Comparison of ENCODE assay signal across 25 cellular contexts in the genomic region with DNA sequence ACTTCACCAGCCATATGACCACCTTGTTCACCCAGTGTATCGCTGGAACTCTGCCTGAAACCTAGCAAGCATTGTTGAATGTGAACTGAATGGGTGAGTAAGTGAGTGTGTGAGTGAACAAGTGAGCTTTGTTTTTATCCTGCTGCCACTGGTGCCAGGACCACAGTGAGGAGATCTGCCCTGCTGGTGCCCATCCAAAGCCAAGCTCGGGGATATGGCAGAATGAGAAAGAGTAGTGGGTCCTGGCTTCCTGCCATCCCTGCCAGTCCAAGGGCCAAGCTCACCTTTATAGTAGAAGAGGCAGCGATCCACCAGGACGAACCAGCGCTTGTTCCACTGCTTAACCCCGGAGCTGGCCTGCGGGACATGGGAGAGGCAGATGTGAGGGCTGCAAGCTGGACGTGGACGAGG. TPM values are rescaled to one million over a fixed set of nuclear protein-coding genes. Genes with fewer than 3 reads are reported as not detected.
A peak's percentile ranks its signal among the peaks of the same experiment; 100 is the strongest.
DNase-seq lines count a peak whose midpoint lies in the region; TF ChIP-seq lines count a peak whose summit lies in the region.
"Had no signal": no experiment of that assay in that cellular context is flagged by ENCODE, and none has a peak within 500 bp of the region (broad histone marks: within the 10 kb centered on the region; RNA-seq: fewer than 3 reads in every experiment).

No MANE protein-coding gene starts in this region.

- H3K36me3 ChIP-seq in Caco-2 (ENCODE audit: control insufficient read depth, insufficient read depth, low read length) (peaks cover 7% of the 10 kb centered on the region), colonic mucosa (peaks cover 4% of the 10 kb centered on the region), liver (ENCODE audit: control insufficient read depth in 4 of 4, insufficient read depth in 3 of 4, low read depth in 1 of 4, low read length in 3 of 4) (peaks cover 5 to 24% (median 12%) of the 10 kb centered on the region in 4 donors)

- 50% methylated on average over 9 of the region's 9 CpGs for WGBS in liver

- peak overlapping the region; percentile 72 for H3K27ac Mint-ChIP-seq in Caco-2 (ENCODE audit: unreplicated experiment)
- H3K27ac Mint-ChIP-seq: activated naive CD8-positive, alpha-beta T cell; activated T-helper 1 cell treated with anti-CD3 and anti-CD28 coated beads, Interleukin-12 subunit alpha, Interleukin-12 subunit beta, Interleukin-2, Interleukin-4 antibody, amounts not matched to agents 30 ng/mL and 10 ng/mL and 1 ng/mL, durations not matched to agents 14 hours and 24 hours and 36 hours; CD8-positive, alpha-beta T cell; dendritic cell treated with granulocyte-macrophage colony-stimulating factor and Interleukin-4, amounts not matched to agents 40 ng/mL and 50 ng/mL, for 4 days; T-helper 2 cell treated with Interferon-gamma antibody and Interleukin-4, amounts not matched to agents 5 μg/mL and 100 μg/mL, for 36 hours had no signal

- H3K27me3 Mint-ChIP-seq in Caco-2 (ENCODE audit: insufficient read depth, unreplicated experiment), result no peaks in the 10 kb centered on the region
- H3K27me3 Mint-ChIP-seq: activated naive CD8-positive, alpha-beta T cell; brain; dendritic cell treated with granulocyte-macrophage colony-stimulating factor and Interleukin-4, amounts not matched to agents 40 ng/mL and 50 ng/mL, for 4 days had no signal

- H3K4me1 ChIP-seq in Caco-2 (peaks cover 20% of the 10 kb centered on the region), colonic mucosa (peaks cover 6% of the 10 kb centered on the region), liver (ENCODE audit: control insufficient read depth in 4 of 4, insufficient read depth in 4 of 4, low read length in 3 of 4) (peaks cover 26 to 60% (median 57%) of the 10 kb centered on the region in 4 donors)

- H3K9me3 Mint-ChIP-seq in Caco-2 (ENCODE audit: unreplicated experiment), result no peaks in the 10 kb centered on the region
- H3K9me3 Mint-ChIP-seq: activated T-helper 1 cell treated with anti-CD3 and anti-CD28 coated beads, Interleukin-12 subunit alpha, Interleukin-12 subunit beta, Interleukin-2, Interleukin-4 antibody, amounts not matched to agents 30 ng/mL and 10 ng/mL and 1 ng/mL, durations not matched to agents 14 hours and 24 hours and 36 hours; brain; CD8-positive, alpha-beta T cell; dendritic cell treated with granulocyte-macrophage colony-stimulating factor and Interleukin-4, amounts not matched to agents 40 ng/mL and 50 ng/mL, for 4 days; T-helper 2 cell treated with Interferon-gamma antibody and Interleukin-4, amounts not matched to agents 5 μg/mL and 100 μg/mL, for 36 hours had no signal

- H3K36me3 Mint-ChIP-seq in Caco-2 (ENCODE audit: insufficient read depth, unreplicated experiment), result peaks cover 18% of the 10 kb centered on the region
- H3K36me3 Mint-ChIP-seq: activated naive CD8-positive, alpha-beta T cell; CD8-positive, alpha-beta T cell had no signal

- H3K4me1 Mint-ChIP-seq in Caco-2 (ENCODE audit: low read depth, unreplicated experiment), result peaks cover 14% of the 10 kb centered on the region

- no peak overlapping the region for H3K4me3 ChIP-seq in Caco-2 (ENCODE audit: low read depth, low read length)
- H3K4me3 ChIP-seq in colonic mucosa, result no peak overlapping the region
- no peak overlapping the region for H3K4me3 ChIP-seq in liver (ENCODE audit: low read depth in 1 of 3, low read length in 3 of 3)
- H3K4me3 ChIP-seq: PC-9 had no signal

- CTCF ChIA-PET in Caco-2 (lab: Charles Lee), result no interaction called here

- BruUV-seq in Caco-2 (replicated peaks; lab: Mats Ljungman, UMichigan), result no TSS peak

- H3K27ac ChIP-seq in colonic mucosa (peak overlapping the region; percentile 63), liver (ENCODE audit: low read depth in 1 of 2, low read length in 2 of 2) (peak overlapping the region; percentile 79 to 86)
- H3K27ac ChIP-seq: PC-9 had no signal

- no peak for TF ChIP-seq CTCF in Caco-2 (IDR thresholded peaks at IDR 0.05; ENCODE audit: insufficient read depth in 1 of 2, low read depth in 1 of 2, low read length in 1 of 2, severe bottlenecking in 1 of 2, unreplicated experiment in 1 of 2)
- no peak for TF ChIP-seq CTCF in colonic mucosa (IDR thresholded peaks at IDR 0.05)
- no peak for TF ChIP-seq CTCF in liver (IDR thresholded peaks at IDR 0.05; ENCODE audit: low read depth, low read length, missing input control)

- no peak for TF ChIP-seq RAD21 in liver (IDR thresholded peaks at IDR 0.05)

- H3K27me3 ChIP-seq in Caco-2 (replicated peaks; ENCODE audit: control insufficient read depth, insufficient read depth, low read length), result no peaks in the 10 kb centered on the region
- H3K27me3 ChIP-seq in colonic mucosa, result no peaks in the 10 kb centered on the region
- H3K27me3 ChIP-seq in liver (ENCODE audit: control insufficient read depth in 4 of 4, insufficient read depth in 4 of 4, low read length in 3 of 4), result no peaks in the 10 kb centered on the region

- POLR2A ChIA-PET in Caco-2 (lab: Charles Lee), result no interaction called here

- H3K9me3 ChIP-seq in Caco-2, result no peaks in the 10 kb centered on the region
- no peaks in the 10 kb centered on the region for H3K9me3 ChIP-seq in colonic mucosa
- H3K9me3 ChIP-seq in liver (ENCODE audit: control insufficient read depth in 4 of 4, low read length in 3 of 4), result no peaks in the 10 kb centered on the region

- H3K9ac ChIP-seq in colonic mucosa (ENCODE audit: low read depth in 2 of 2, low read length in 2 of 2) (peak overlapping the region in 1 of 2 donors; percentile 66), liver (ENCODE audit: low read depth in 1 of 2, low read length in 2 of 2) (no peak overlapping the region)

- H3K4me3 Mint-ChIP-seq in Caco-2 (ENCODE audit: unreplicated experiment), result no peak overlapping the region
- H3K4me3 Mint-ChIP-seq: activated naive CD8-positive, alpha-beta T cell; activated T-helper 1 cell treated with anti-CD3 and anti-CD28 coated beads, Interleukin-12 subunit alpha, Interleukin-12 subunit beta, Interleukin-2, Interleukin-4 antibody, amounts not matched to agents 30 ng/mL and 10 ng/mL and 1 ng/mL, durations not matched to agents 14 hours and 24 hours and 36 hours; brain; CD8-positive, alpha-beta T cell; dendritic cell treated with granulocyte-macrophage colony-stimulating factor and Interleukin-4, amounts not matched to agents 40 ng/mL and 50 ng/mL, for 4 days; T-helper 2 cell treated with Interferon-gamma antibody and Interleukin-4, amounts not matched to agents 5 μg/mL and 100 μg/mL, for 36 hours had no signal

- no peak for DNase-seq in Caco-2
- no peak for DNase-seq in colonic mucosa
- DNase-seq in putamen (ENCODE audit: low spot score), result peak; percentile 77
- no peak for DNase-seq in activated CD8-positive, alpha-beta memory T cell treated with anti-CD3 and anti-CD28 coated beads, Interleukin-2, amount 50 U/mL, for 4 hours
- DNase-seq in dedifferentiated amniotic fluid mesenchymal stem cell (ENCODE audit: extremely low spot score), result no peak
- no peak for DNase-seq in NK-92 treated with Interleukin-12 subunit alpha and Interleukin-12 subunit beta, amount 100 ng/mL, for 24 hours (lab: John Stamatoyannopoulos, UW)
- no peak for DNase-seq in NCI-H774 (lab: John Stamatoyannopoulos, UW)
- DNase-seq: activated CD8-positive, alpha-beta memory T cell treated with anti-CD3 and anti-CD28 coated beads for 24 hours; CD8-positive, alpha-beta T cell; HCEC 1CT; NCI-H146; NCI-H82; PC-9; stimulated activated CD4-positive, alpha-beta T cell treated with anti-CD3 and anti-CD28 coated beads, Interleukin-4, amount 100 ng/mL, for 24 hours had no signal

- intact Hi-C loops in Caco-2 (cut with micrococcal nuclease; ENCODE audit: unreplicated experiment), result loop anchor here (2.0 kb wide), 1 partner anchor 20 kb away; no protein-coding TSS in a partner anchor
- intact Hi-C loops in colonic mucosa (cut with DNase I), result no loop called here

TF ChIP-seq in liver, 16 proteins besides CTCF, POLR2A, EP300 and RAD21:
- TF ChIP-seq JUND (IDR thresholded peaks at IDR 0.05) (no peak), GABPA (IDR thresholded peaks at IDR 0.05 in 1 of 2, conservative IDR thresholded peaks at IDR 0.05 in 1 of 2) (no peak), SP1 (IDR thresholded peaks at IDR 0.05) (no peak), HNF4A (conservative IDR thresholded peaks at IDR 0.05) (no peak), NR2F2 (IDR thresholded peaks at IDR 0.05) (no peak), RXRA (IDR thresholded peaks at IDR 0.05) (no peak), FOXA1 (IDR thresholded peaks at IDR 0.05) (no peak), TAF1 (conservative IDR thresholded peaks at IDR 0.05) (no peak), HNF4G (IDR thresholded peaks at IDR 0.05) (no peak), EGR1 (IDR thresholded peaks at IDR 0.05; ENCODE audit: low read depth in 2 of 2) (no peak)
- TF ChIP-seq, protein P1, sequence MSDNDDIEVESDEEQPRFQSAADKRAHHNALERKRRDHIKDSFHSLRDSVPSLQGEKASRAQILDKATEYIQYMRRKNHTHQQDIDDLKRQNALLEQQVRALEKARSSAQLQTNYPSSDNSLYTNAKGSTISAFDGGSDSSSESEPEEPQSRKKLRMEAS (IDR thresholded peaks at IDR 0.05), result no peak
- TF ChIP-seq, protein P2, sequence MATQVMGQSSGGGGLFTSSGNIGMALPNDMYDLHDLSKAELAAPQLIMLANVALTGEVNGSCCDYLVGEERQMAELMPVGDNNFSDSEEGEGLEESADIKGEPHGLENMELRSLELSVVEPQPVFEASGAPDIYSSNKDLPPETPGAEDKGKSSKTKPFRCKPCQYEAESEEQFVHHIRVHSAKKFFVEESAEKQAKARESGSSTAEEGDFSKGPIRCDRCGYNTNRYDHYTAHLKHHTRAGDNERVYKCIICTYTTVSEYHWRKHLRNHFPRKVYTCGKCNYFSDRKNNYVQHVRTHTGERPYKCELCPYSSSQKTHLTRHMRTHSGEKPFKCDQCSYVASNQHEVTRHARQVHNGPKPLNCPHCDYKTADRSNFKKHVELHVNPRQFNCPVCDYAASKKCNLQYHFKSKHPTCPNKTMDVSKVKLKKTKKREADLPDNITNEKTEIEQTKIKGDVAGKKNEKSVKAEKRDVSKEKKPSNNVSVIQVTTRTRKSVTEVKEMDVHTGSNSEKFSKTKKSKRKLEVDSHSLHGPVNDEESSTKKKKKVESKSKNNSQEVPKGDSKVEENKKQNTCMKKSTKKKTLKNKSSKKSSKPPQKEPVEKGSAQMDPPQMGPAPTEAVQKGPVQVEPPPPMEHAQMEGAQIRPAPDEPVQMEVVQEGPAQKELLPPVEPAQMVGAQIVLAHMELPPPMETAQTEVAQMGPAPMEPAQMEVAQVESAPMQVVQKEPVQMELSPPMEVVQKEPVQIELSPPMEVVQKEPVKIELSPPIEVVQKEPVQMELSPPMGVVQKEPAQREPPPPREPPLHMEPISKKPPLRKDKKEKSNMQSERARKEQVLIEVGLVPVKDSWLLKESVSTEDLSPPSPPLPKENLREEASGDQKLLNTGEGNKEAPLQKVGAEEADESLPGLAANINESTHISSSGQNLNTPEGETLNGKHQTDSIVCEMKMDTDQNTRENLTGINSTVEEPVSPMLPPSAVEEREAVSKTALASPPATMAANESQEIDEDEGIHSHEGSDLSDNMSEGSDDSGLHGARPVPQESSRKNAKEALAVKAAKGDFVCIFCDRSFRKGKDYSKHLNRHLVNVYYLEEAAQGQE (IDR thresholded peaks at IDR 0.05), result no peak

RNA-seq across cellular contexts. Expression of a gene that starts 53.4 kb away (rescaled TPM):
- total RNA-seq in Caco-2 (2022), result 20.4 and 25.9 TPM in 2 replicates
- total RNA-seq in colonic mucosa, result 10 to 100 TPM in 1 of 2 donors, 1 to 10 TPM in 1; 6.7 to 13.6 TPM
- total RNA-seq in liver, result 10 to 100 TPM; 14.1 to 24.8 TPM
- 100 to 1,000 TPM in 1 of 2 donors, 10 to 100 TPM in 1; 80.6 to 103 TPM for polyA plus RNA-seq in liver
- total RNA-seq: activated T-helper 1 cell treated with anti-CD3 and anti-CD28 coated beads, Interleukin-12 subunit alpha, Interleukin-12 subunit beta, Interleukin-2, Interleukin-4 antibody, amounts not matched to agents 30 ng/mL and 10 ng/mL and 1 ng/mL, durations not matched to agents 14 hours and 24 hours and 36 hours; CD8-positive, alpha-beta T cell; endothelial cell of umbilical vein; mononuclear cell; osteocyte; skeletal muscle tissue had no signal
- polyA plus RNA-seq: AG04450, endothelial cell of umbilical vein had no signal
